Comparison of ENCODE assay signal across 9 cellular contexts in genomic region chr14:58239259-58240210, GRCh38. TPM values are rescaled to one million over a fixed set of nuclear protein-coding genes. Genes with fewer than 3 reads are reported as not detected.
DNase-seq lines count a peak whose midpoint lies in the region; ATAC-seq and TF ChIP-seq lines count a peak whose summit lies in the region.
"Had no signal": no experiment of that assay in that cellular context is flagged by ENCODE, and none has a peak within 500 bp of the region (broad histone marks: within the 10 kb centered on the region; RNA-seq: fewer than 3 reads in every experiment).

No MANE protein-coding gene starts in this region.

- H3K14ac ChIP-seq in IMR-90 (replicated peaks; ENCODE audit: low read depth, low read length) = peak overlapping the region; percentile 76; the same call in 1 of the 2 replicates

- intact Hi-C loops in IMR-90 (cut with micrococcal nuclease) = loop anchor here (5.0 kb wide), 1 partner anchor 132 kb away; no protein-coding TSS in a partner anchor
- intact Hi-C loops in stomach (cut with DNase I; ENCODE audit: low total_unique reads) = loop anchor here (10.0 kb wide), 1 partner anchor 55 kb away; the partner anchor contains the start of gene ARID4A

- peaks cover 0 to 3% of the 10 kb centered on the region in 2 experiments; a peak in 2 of 4 replicates for H3K79me1 ChIP-seq in IMR-90 (ENCODE audit: low read depth in 1 of 2, low read length in 2 of 2)

- H3K79me2 ChIP-seq in DND-41 (ENCODE audit: insufficient read depth, low read length) = peaks cover 3% of the 10 kb centered on the region; the same call in 1 of the 2 replicates
- H3K79me2 ChIP-seq in neural progenitor cell (ENCODE audit: low read depth) = no peaks in the 10 kb centered on the region

- no peak overlapping the region for H2AK9ac ChIP-seq in IMR-90 (replicated peaks; ENCODE audit: low read depth, low read length, poor library complexity)

- peak; percentile 25 for ATAC-seq in DND-41 (ENCODE audit: insufficient read depth, low read depth)
- peak; percentile 60 for ATAC-seq in IMR-90 (ENCODE audit: low read depth)
- ATAC-seq in HG03520 (IDR thresholded peaks at IDR 0.05; ENCODE audit: unreplicated experiment) = no peak

- no peak for TF ChIP-seq POLR2A in IMR-90 (IDR thresholded peaks at IDR 0.05; ENCODE audit: low read depth, low read length)
- no peak for TF ChIP-seq POLR2A in stomach (IDR thresholded peaks at IDR 0.05)

- peaks cover 2% of the 10 kb centered on the region for H3K36me3 Mint-ChIP-seq in neural progenitor cell

- H3K56ac ChIP-seq in IMR-90 (ENCODE audit: extremely low read depth, insufficient read depth, low read length) = no peak overlapping the region

- H4K5ac ChIP-seq in IMR-90 (ENCODE audit: low read depth, low read length) = no peak overlapping the region

- peak overlapping the region; percentile 86 for H2AFZ ChIP-seq in DND-41 (ENCODE audit: low read depth, low read length)
- H2AFZ ChIP-seq in IMR-90 (replicated peaks; ENCODE audit: low read length, poor library complexity) = no peak overlapping the region
- H2AFZ ChIP-seq in neural progenitor cell (replicated peaks) = peak overlapping the region; percentile 97

- peak overlapping the region; percentile 55 for H2BK5ac ChIP-seq in IMR-90 (ENCODE audit: low read depth, low read length, poor library complexity, severe bottlenecking)

- peaks cover 7% of the 10 kb centered on the region; the same call in 1 of the 2 replicates for H3K9me1 ChIP-seq in IMR-90 (ENCODE audit: insufficient read depth, low read length)

- H3K4me2 ChIP-seq in DND-41 (ENCODE audit: insufficient read depth, low read length) (peak overlapping the region; percentile 64), IMR-90 (ENCODE audit: low read depth, low read length) (peak overlapping the region; percentile 96), neural progenitor cell (peak overlapping the region; percentile 65)

- H3K23ac ChIP-seq in IMR-90 (ENCODE audit: low read depth, low read length) = no peak overlapping the region

- 21% methylated on average over 4 of the region's 23 CpGs; no CpG with 5 or more reads in 1 of the 2 experiments for WGBS in IMR-90 (ENCODE audit: extremely low coverage in 2 of 2, insufficient read length in 1 of 2), 2 experiments
- WGBS in stomach, 5 donors = 1 to 2% (median 1%) methylated on average over 23 of the region's 23 CpGs

- peak overlapping the region; percentile 95 for H3K27ac Mint-ChIP-seq in neural progenitor cell
- H3K27ac Mint-ChIP-seq: nephron had no signal

- no peak overlapping the region for H2BK120ac ChIP-seq in IMR-90 (ENCODE audit: low read depth, low read length)

- H3K4me1 ChIP-seq in DND-41 (ENCODE audit: insufficient read depth, low read length) = peaks cover 36% of the 10 kb centered on the region
- no peaks in the 10 kb centered on the region for H3K4me1 ChIP-seq in IMR-90 (ENCODE audit: control insufficient read depth, insufficient read depth, low read length)
- H3K4me1 ChIP-seq in neural progenitor cell = peaks cover 3% of the 10 kb centered on the region
- peaks cover 0 to 27% (median 12%) of the 10 kb centered on the region in 4 donors for H3K4me1 ChIP-seq in stomach

- H3K4me3 ChIP-seq in DND-41 (ENCODE audit: low read depth in 1 of 2, low read length in 2 of 2) = peak overlapping the region; percentile 77 to 83
- H3K4me3 ChIP-seq in IMR-90 (ENCODE audit: insufficient read depth, low read depth, low read length) = peak overlapping the region; percentile 94
- peak overlapping the region; percentile 69 to 76 for H3K4me3 ChIP-seq in foreskin fibroblast (ENCODE audit: low read depth in 1 of 2, low read length in 2 of 2)
- H3K4me3 ChIP-seq in neural progenitor cell = peak overlapping the region; percentile 73
- peak overlapping the region; percentile 44 to 59 (median 48) for H3K4me3 ChIP-seq in stomach

- BruUV-seq in IMR-90 (replicated peaks; lab: Mats Ljungman, UMichigan) = no TSS peak

- in situ Hi-C loops in IMR-90 (cut with MboI; ENCODE audit: low sequenced_read_pairs) = loop anchor here (25.0 kb wide), 1 partner anchor 977 kb away; the partner anchor contains the start of genes AP5M1 and EXOC5

- H4K20me1 ChIP-seq in DND-41 (ENCODE audit: insufficient read depth, low read length) (no peaks in the 10 kb centered on the region), IMR-90 (ENCODE audit: insufficient read depth, low read length) (no peaks in the 10 kb centered on the region), neural progenitor cell (ENCODE audit: low read depth) (no peaks in the 10 kb centered on the region)

- POLR2A ChIA-PET in IMR-90 (lab: Charles Lee; ENCODE audit: unreplicated experiment) = no interaction called here

- H2BK15ac ChIP-seq in IMR-90 (ENCODE audit: low read depth, low read length) = no peak overlapping the region

- H3K9me3 ChIP-seq in DND-41 (ENCODE audit: insufficient read depth, low read length, severe bottlenecking) (no peaks in the 10 kb centered on the region), IMR-90 (ENCODE audit: control insufficient read depth, insufficient read depth, low read length) (no peaks in the 10 kb centered on the region), neural progenitor cell (ENCODE audit: low read depth) (no peaks in the 10 kb centered on the region), stomach (no peaks in the 10 kb centered on the region)

- H3K27me3 ChIP-seq in DND-41 (ENCODE audit: insufficient read depth, low read length, poor library complexity) = no peaks in the 10 kb centered on the region
- no peaks in the 10 kb centered on the region for H3K27me3 ChIP-seq in IMR-90 (ENCODE audit: control insufficient read depth, insufficient read depth, low read length)
- no peaks in the 10 kb centered on the region for H3K27me3 ChIP-seq in neural progenitor cell
- no peaks in the 10 kb centered on the region for H3K27me3 ChIP-seq in stomach

- dilution Hi-C loops in IMR-90 (cut with HindIII; ENCODE audit: low sequenced_read_pairs, unreplicated experiment) = no loop called here

- no peak overlapping the region for H2BK20ac ChIP-seq in IMR-90 (ENCODE audit: low read depth, low read length)

- peaks cover 23% of the 10 kb centered on the region for H3K4me1 Mint-ChIP-seq in neural progenitor cell

- H3K4me3 Mint-ChIP-seq in neural progenitor cell = no peak overlapping the region
- H3K4me3 Mint-ChIP-seq: nephron had no signal

- peaks cover 4% of the 10 kb centered on the region for H3K27me3 Mint-ChIP-seq in neural progenitor cell (ENCODE audit: insufficient read depth, low read depth)

- H3K36me3 ChIP-seq in DND-41 (ENCODE audit: insufficient read depth, low read length) = no peaks in the 10 kb centered on the region
- H3K36me3 ChIP-seq in IMR-90 (ENCODE audit: control insufficient read depth, insufficient read depth, low read length) = 0 out of 2 replicates have a peak, but pooled peaks cover 1% of the 10 kb centered on the region
- no peaks in the 10 kb centered on the region for H3K36me3 ChIP-seq in neural progenitor cell
- peaks cover 0 to 8% (median 3%) of the 10 kb centered on the region in 4 donors for H3K36me3 ChIP-seq in stomach

- no peak overlapping the region for H3K4ac ChIP-seq in IMR-90 (ENCODE audit: low read depth, low read length)

- peaks cover 9% of the 10 kb centered on the region for H3F3A ChIP-seq in neural progenitor cell (ENCODE audit: low read depth)

- H2AK5ac ChIP-seq in IMR-90 (ENCODE audit: low read depth, low read length) = no peak overlapping the region

- DNase-seq in DND-41 = peak; percentile 73
- peak; percentile 64 for DNase-seq in IMR-90
- DNase-seq in RPMI7951 (ENCODE audit: low read depth) = peak; percentile 59
- peak; percentile 71 for DNase-seq in activated T-helper 9 cell treated with anti-CD3 and anti-CD28 coated beads, Interleukin-2, amount 50 U/mL, for 16 hours (ENCODE audit: low read depth)
- DNase-seq in foreskin fibroblast = peak; percentile 41 to 76
- DNase-seq in neural progenitor cell (ENCODE audit: low spot score) = peak; percentile 78
- peak; percentile 82 for DNase-seq in stomach

- no peak overlapping the region for H4K8ac ChIP-seq in IMR-90 (ENCODE audit: low read depth in 2 of 2, low read length in 2 of 2)

- no peak overlapping the region for H3K18ac ChIP-seq in IMR-90 (ENCODE audit: low read depth, low read length)

- H3K27ac ChIP-seq in DND-41 (ENCODE audit: low read length) (peak overlapping the region; percentile 70), IMR-90 (ENCODE audit: insufficient read depth, low read length) (no peak overlapping the region), neural progenitor cell (no peak overlapping the region), stomach (peak overlapping the region; percentile 71 to 85 (median 80))

- CTCF ChIA-PET in IMR-90 (lab: Yijun Ruan, JAX) = no interaction called here

- TF ChIP-seq CTCF in DND-41 (IDR thresholded peaks at IDR 0.05; ENCODE audit: borderline replicate concordance, extremely low read depth, low read length, poor library complexity, severe bottlenecking) = no peak
- no peak for TF ChIP-seq CTCF in IMR-90 (conservative IDR thresholded peaks at IDR 0.05; ENCODE audit: low read depth, low read length)
- TF ChIP-seq CTCF in foreskin fibroblast (IDR thresholded peaks at IDR 0.05; ENCODE audit: low read depth, low read length) = no peak
- TF ChIP-seq CTCF in neural progenitor cell (IDR thresholded peaks at IDR 0.05) = no peak
- no peak for TF ChIP-seq CTCF in stomach (IDR thresholded peaks at IDR 0.05)

- H3K9ac ChIP-seq in DND-41 (ENCODE audit: low read depth, low read length) (peak overlapping the region; percentile 68), IMR-90 (ENCODE audit: low read depth, low read length) (peak overlapping the region; percentile 87), neural progenitor cell (peak overlapping the region; percentile 39)

- no peak for TF ChIP-seq RAD21 in IMR-90 (IDR thresholded peaks at IDR 0.05; ENCODE audit: low read length)

- no peak for TF ChIP-seq EP300 in stomach (IDR thresholded peaks at IDR 0.05)

- no peak overlapping the region for H4K91ac ChIP-seq in IMR-90 (ENCODE audit: insufficient read depth, low read depth, low read length)

- H3K9me3 Mint-ChIP-seq in neural progenitor cell = peaks cover 2% of the 10 kb centered on the region
- H3K9me3 Mint-ChIP-seq: nephron had no signal

RNA-seq across cellular contexts. Expression of gene PSMA3, which starts 5.1 kb away (rescaled TPM):
- total RNA-seq in IMR-90 (2012; rRNA removed) = 74.9 and 114 TPM in 2 replicates
- 227 and 231 TPM in 2 replicates for polyA plus RNA-seq in IMR-90 (2012; rRNA removed)
- polyA plus RNA-seq in IMR-90 (2012; cell fraction: cytosol; rRNA removed) = 56.9 and 192 TPM in 2 replicates
- 13.2 and 100 TPM in 2 replicates for polyA plus RNA-seq in IMR-90 (2012; cell fraction: nucleus; rRNA removed; ENCODE audit: low replicate concordance)
- 215 and 218 TPM in 2 replicates for total RNA-seq in RPMI7951 (2014; rRNA removed; shearing (Covaris generic))
- total RNA-seq in neural progenitor cell (ENCODE audit: low replicate concordance) = 192 and 268 TPM in 2 replicates
- 100 to 1,000 TPM in 1 of 5 donors, 10 to 100 TPM in 4; 49.6 to 104 (median 86.9) TPM for total RNA-seq in stomach
- polyA plus RNA-seq in stomach = 100 to 1,000 TPM; 142 to 158 (median 156) TPM

RNA-seq across cellular contexts. Expression of gene ACTR10, which starts 39.6 kb away (rescaled TPM):
- total RNA-seq in IMR-90 (2012; rRNA removed) (46.4 and 71.0 TPM in 2 replicates), neural progenitor cell (ENCODE audit: low replicate concordance) (59.2 and 119 TPM in 2 replicates), stomach (10 to 100 TPM in 4 of 5 donors, 1 to 10 TPM in 1; 7.5 to 90.5 (median 51.3) TPM)
- polyA plus RNA-seq in IMR-90 (2012; rRNA removed) (55.4 and 71.7 TPM in 2 replicates), stomach (10 to 100 TPM; 50.6 to 68.1 (median 67.0) TPM)
- polyA plus RNA-seq in IMR-90 (2012; cell fraction: cytosol; rRNA removed) = 18.0 and 49.2 TPM in 2 replicates
- polyA plus RNA-seq in IMR-90 (2012; cell fraction: nucleus; rRNA removed; ENCODE audit: low replicate concordance) = 8.8 and 52.7 TPM in 2 replicates
- 67.2 and 88.8 TPM in 2 replicates for total RNA-seq in RPMI7951 (2014; rRNA removed; shearing (Covaris generic))

RNA-seq across cellular contexts. Expression of gene ARID4A, which starts 58.8 kb away (rescaled TPM):
- 3.8 and 6.7 TPM in 2 replicates for total RNA-seq in IMR-90 (2012; rRNA removed)
- polyA plus RNA-seq in IMR-90 (2012; rRNA removed) = 3.3 and 3.4 TPM in 2 replicates
- 0.81 and 0.93 TPM in 2 replicates for polyA plus RNA-seq in IMR-90 (2012; cell fraction: cytosol; rRNA removed)
- polyA plus RNA-seq in IMR-90 (2012; cell fraction: nucleus; rRNA removed; ENCODE audit: low replicate concordance) = 1.3 and 7.7 TPM in 2 replicates
- 4.3 and 5.9 TPM in 2 replicates for total RNA-seq in RPMI7951 (2014; rRNA removed; shearing (Covaris generic))
- total RNA-seq in neural progenitor cell (ENCODE audit: low replicate concordance) = 12.6 and 24.1 TPM in 2 replicates
- total RNA-seq in stomach = 10 to 100 TPM; 13.4 to 58.8 (median 15.8) TPM
- 1 to 10 TPM; 3.5 to 6.9 (median 4.2) TPM for polyA plus RNA-seq in stomach

Comparison
In these comparisons a context has a peak if more than half of its experiments do, and no peak if none do; other contexts are left out.
1. H3K27ac ChIP-seq: peak in DND-41 (single experiment) and stomach (5 of 5); none in IMR-90 (single experiment) and neural progenitor cell (single experiment).
2. Peak in every context shown above with its lines, with median percentiles within 50 percentile points of each other: DNase-seq, H3K4me2 ChIP-seq, H3K4me3 ChIP-seq and H3K9ac ChIP-seq.